ENCODE assay signal across 8 cellular contexts in genomic region chr1:234960722-234961467, GRCh38.
A peak's percentile ranks its signal among the peaks of the same experiment; 100 is the strongest.
DNase-seq lines count a peak whose midpoint lies in the region; ATAC-seq and TF ChIP-seq lines count a peak whose summit lies in the region.

No MANE protein-coding gene starts in this region.

- H3K27me3 ChIP-seq in BLaER1, result no peaks in the 10 kb centered on the region
- H3K27me3 ChIP-seq in muscle layer of duodenum (ENCODE audit: low read depth, low read length), result no peaks in the 10 kb centered on the region

- ATAC-seq in GM18517 (IDR thresholded peaks at IDR 0.05; ENCODE audit: unreplicated experiment), result no peak
- ATAC-seq in effector memory CD8-positive, alpha-beta T cell (replicated peaks), result no peak
- ATAC-seq in GM18868 (IDR thresholded peaks at IDR 0.05; ENCODE audit: unreplicated experiment), result no peak

- H3K4me2 ChIP-seq in BLaER1, result peak overlapping the region; percentile 76

- H3K4me3 Mint-ChIP-seq in brain, result peak overlapping the region in 2 of 5 experiments; percentile 9 to 36
- H3K4me3 Mint-ChIP-seq in effector memory CD8-positive, alpha-beta T cell, result no peak overlapping the region

- H3K4me1 ChIP-seq in BLaER1, result peaks cover 94% of the 10 kb centered on the region
- H3K4me1 ChIP-seq in muscle layer of duodenum (ENCODE audit: control insufficient read depth in 1 of 2, insufficient read depth in 2 of 2, low read length in 2 of 2), result peaks cover 44 to 58% of the 10 kb centered on the region in 2 donors

- H3K27ac ChIP-seq in BLaER1 (peak overlapping the region; percentile 96), muscle layer of duodenum (ENCODE audit: low read length) (peak overlapping the region; percentile 92)

- no peaks in the 10 kb centered on the region for H3K9me3 ChIP-seq in BLaER1
- H3K9me3 ChIP-seq in muscle layer of duodenum (ENCODE audit: control insufficient read depth in 1 of 2, low read length in 2 of 2), result no peaks in the 10 kb centered on the region

- TF ChIP-seq CTCF in LNCaP clone FGC (IDR thresholded peaks at IDR 0.05; ENCODE audit: control insufficient read depth, extremely low read depth, insufficient read depth) (no peak), brain (conservative IDR thresholded peaks at IDR 0.05) (no peak)

- peak overlapping the region; percentile 79 for H3K9ac ChIP-seq in BLaER1

- H3K36me3 Mint-ChIP-seq in brain, result no peaks in the 10 kb centered on the region
- H3K36me3 Mint-ChIP-seq in effector memory CD8-positive, alpha-beta T cell (ENCODE audit: insufficient read depth), result peaks cover 11% of the 10 kb centered on the region

- H4K20me1 ChIP-seq in BLaER1, result no peaks in the 10 kb centered on the region

- H3K36me3 ChIP-seq in BLaER1, result no peaks in the 10 kb centered on the region
- peaks cover 0 to 3% of the 10 kb centered on the region in 2 donors for H3K36me3 ChIP-seq in muscle layer of duodenum (ENCODE audit: control insufficient read depth in 1 of 2, insufficient read depth in 2 of 2, low read length in 2 of 2)

- peaks cover 88% of the 10 kb centered on the region for H3K4me1 Mint-ChIP-seq in brain
- H3K4me1 Mint-ChIP-seq in effector memory CD8-positive, alpha-beta T cell (ENCODE audit: low read depth in 2 of 2), result peaks cover 47 to 53% of the 10 kb centered on the region in 2 donors

- peaks cover 21% of the 10 kb centered on the region for H3K27me3 Mint-ChIP-seq in brain
- H3K27me3 Mint-ChIP-seq in effector memory CD8-positive, alpha-beta T cell, result no peaks in the 10 kb centered on the region

- H3K9me3 Mint-ChIP-seq in brain, result peaks cover 0 to 2% (median 0%) of the 10 kb centered on the region in 5 experiments
- H3K9me3 Mint-ChIP-seq in effector memory CD8-positive, alpha-beta T cell, result no peaks in the 10 kb centered on the region

- H3K4me3 ChIP-seq in BLaER1 (peak overlapping the region; percentile 53), LNCaP clone FGC (ENCODE audit: low read depth, low read length) (no peak overlapping the region), muscle layer of duodenum (ENCODE audit: low read depth in 1 of 2, low read length in 2 of 2) (no peak overlapping the region)

- peak overlapping the region in 3 of 5 experiments; percentile 54 to 89 (median 63) for H3K27ac Mint-ChIP-seq in brain
- peak overlapping the region in 1 of 2 donors; percentile 44 for H3K27ac Mint-ChIP-seq in effector memory CD8-positive, alpha-beta T cell

- DNase-seq in LNCaP clone FGC (ENCODE audit: low read depth) (peak; percentile 98), D341Med (ENCODE audit: low spot score) (no peak)
- DNase-seq in effector memory CD8-positive, alpha-beta T cell, result no peak
